In the genomic region with DNA sequence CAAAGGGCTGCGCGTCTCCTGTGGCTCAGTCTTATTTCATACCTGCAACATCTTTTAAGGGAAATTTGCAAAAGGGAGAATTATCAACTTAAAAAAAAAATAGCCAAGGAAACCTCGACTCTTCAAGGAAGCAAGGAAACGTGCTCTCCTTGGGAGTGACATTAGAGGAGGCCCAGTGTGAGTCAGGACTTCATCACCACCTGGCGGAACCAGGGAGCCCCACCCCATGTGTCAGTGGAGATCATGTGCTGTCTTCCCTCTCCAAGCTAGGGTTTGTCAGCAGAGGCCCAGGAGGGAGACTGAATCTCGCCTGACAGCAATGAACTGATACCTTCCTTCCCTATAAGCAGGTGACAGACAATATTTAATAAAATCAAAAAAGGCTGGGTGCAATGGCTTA, we compare ENCODE assay signal across 16 cellular contexts. TPM values are rescaled to one million over a fixed set of nuclear protein-coding genes. Genes with fewer than 3 reads are reported as not detected.
DNase-seq lines count a peak whose midpoint lies in the region; ATAC-seq, FAIRE-seq and TF ChIP-seq lines count a peak whose summit lies in the region.
"Had no signal": no experiment of that assay in that cellular context is flagged by ENCODE, and none has a peak within 500 bp of the region (broad histone marks: within the 10 kb centered on the region; RNA-seq: fewer than 3 reads in every experiment).

No MANE protein-coding gene starts in this region.

- H3K9ac ChIP-seq in keratinocyte (ENCODE audit: control insufficient read depth, extremely low read depth, insufficient read depth, low read length): peak overlapping the region; percentile 29

- peaks cover 16% of the 10 kb centered on the region for H3K4me1 Mint-ChIP-seq in activated CD4-positive, alpha-beta T cell treated with anti-CD3 and anti-CD28 coated beads for 36 hours
- H3K4me1 Mint-ChIP-seq in activated CD4-positive, alpha-beta T cell treated with anti-CD3 and anti-CD28 coated beads, Interleukin-2, amount 10 ng/mL, durations not matched to agents 24 days and 14 days: peaks cover 5% of the 10 kb centered on the region
- peaks cover 12% of the 10 kb centered on the region for H3K4me1 Mint-ChIP-seq in activated T-helper 1 cell treated with anti-CD3 and anti-CD28 coated beads, Interleukin-12 subunit alpha, Interleukin-12 subunit beta, Interleukin-2, Interleukin-4 antibody, amounts not matched to agents 30 ng/mL and 10 ng/mL and 1 ng/mL, durations not matched to agents 14 hours and 24 hours and 36 hours (ENCODE audit: low read depth)
- H3K4me1 Mint-ChIP-seq: endodermal cell had no signal

- H3K9me3 ChIP-seq in adrenal gland (replicated peaks in 1 of 3) (no peaks in the 10 kb centered on the region), keratinocyte (ENCODE audit: control insufficient read depth, low read depth, low read length) (no peaks in the 10 kb centered on the region), sigmoid colon (no peaks in the 10 kb centered on the region)
- H3K9me3 ChIP-seq: body of pancreas, Caco-2, spleen had no signal

- H3K36me3 ChIP-seq in adrenal gland (replicated peaks in 1 of 2) (peaks cover 0 to 14% of the 10 kb centered on the region in 2 donors), keratinocyte (ENCODE audit: control insufficient read depth in 2 of 2, extremely low read depth in 1 of 2, insufficient read depth in 2 of 2, low read length in 2 of 2) (peaks cover 0 to 7% of the 10 kb centered on the region in 2 experiments), sigmoid colon (peaks cover 0 to 6% (median 0%) of the 10 kb centered on the region in 4 donors)

- H4K20me1 ChIP-seq in keratinocyte (ENCODE audit: control insufficient read depth, extremely low read depth, insufficient read depth, low read length): no peaks in the 10 kb centered on the region

- H3K9me1 ChIP-seq in keratinocyte (ENCODE audit: control insufficient read depth, extremely low read depth, insufficient read depth, low read length): no peaks in the 10 kb centered on the region

- intact Hi-C loops in activated CD4-positive, alpha-beta T cell treated with anti-CD3 and anti-CD28 coated beads for 36 hours (cut with DNase I, micrococcal nuclease): no loop called here
- intact Hi-C loops in activated CD4-positive, alpha-beta T cell treated with anti-CD3 and anti-CD28 coated beads, Interleukin-2, amount 10 ng/mL, durations not matched to agents 24 days and 14 days (cut with micrococcal nuclease): no loop called here
- intact Hi-C loops in adrenal gland (cut with DNase I) (no loop called here), sigmoid colon (cut with DNase I) (no loop called here)
- intact Hi-C loops in activated T-helper 1 cell treated with anti-CD3 and anti-CD28 coated beads, Interleukin-12 subunit alpha, Interleukin-12 subunit beta, Interleukin-2, Interleukin-4 antibody, amounts not matched to agents 30 ng/mL and 10 ng/mL and 1 ng/mL, durations not matched to agents 14 hours and 24 hours and 36 hours (cut with micrococcal nuclease): loop anchor here (10.0 kb wide), 1 partner anchor 289 kb away; no protein-coding TSS in a partner anchor

- H3K27ac ChIP-seq in adrenal gland: peak overlapping the region in 4 of 5 donors; percentile 51 to 98 (median 78)
- peak overlapping the region; percentile 63 for H3K27ac ChIP-seq in keratinocyte (ENCODE audit: control insufficient read depth, insufficient read depth, low read length)
- no peak overlapping the region for H3K27ac ChIP-seq in sigmoid colon

- TF ChIP-seq EP300 in sigmoid colon (IDR thresholded peaks at IDR 0.05): no peak

- H3K27ac Mint-ChIP-seq in activated CD4-positive, alpha-beta T cell treated with anti-CD3 and anti-CD28 coated beads for 36 hours: no peak overlapping the region
- no peak overlapping the region for H3K27ac Mint-ChIP-seq in activated CD4-positive, alpha-beta T cell treated with anti-CD3 and anti-CD28 coated beads, Interleukin-2, amount 10 ng/mL, durations not matched to agents 24 days and 14 days
- H3K27ac Mint-ChIP-seq in activated T-helper 1 cell treated with anti-CD3 and anti-CD28 coated beads, Interleukin-12 subunit alpha, Interleukin-12 subunit beta, Interleukin-2, Interleukin-4 antibody, amounts not matched to agents 30 ng/mL and 10 ng/mL and 1 ng/mL, durations not matched to agents 14 hours and 24 hours and 36 hours: no peak overlapping the region
- H3K27ac Mint-ChIP-seq: endodermal cell, T-cell had no signal

- H3K79me2 ChIP-seq in keratinocyte (ENCODE audit: control insufficient read depth, insufficient read depth, low read length): peaks cover 5% of the 10 kb centered on the region

- H3K4me1 ChIP-seq in adrenal gland (replicated peaks in 1 of 2) (peaks cover 20 to 55% of the 10 kb centered on the region in 2 donors), keratinocyte (ENCODE audit: control insufficient read depth, extremely low read depth, insufficient read depth, low read length) (peaks cover 28% of the 10 kb centered on the region), sigmoid colon (peaks cover 0 to 8% (median 2%) of the 10 kb centered on the region in 4 donors)

- peak; percentile 69 for FAIRE-seq in keratinocyte (lab: Jason Lieb, UNC)

- H3K9me3 Mint-ChIP-seq in activated CD4-positive, alpha-beta T cell treated with anti-CD3 and anti-CD28 coated beads for 36 hours (ENCODE audit: low read depth): no peaks in the 10 kb centered on the region
- no peaks in the 10 kb centered on the region for H3K9me3 Mint-ChIP-seq in activated CD4-positive, alpha-beta T cell treated with anti-CD3 and anti-CD28 coated beads, Interleukin-2, amount 10 ng/mL, durations not matched to agents 24 days and 14 days
- H3K9me3 Mint-ChIP-seq in activated T-helper 1 cell treated with anti-CD3 and anti-CD28 coated beads, Interleukin-12 subunit alpha, Interleukin-12 subunit beta, Interleukin-2, Interleukin-4 antibody, amounts not matched to agents 30 ng/mL and 10 ng/mL and 1 ng/mL, durations not matched to agents 14 hours and 24 hours and 36 hours: no peaks in the 10 kb centered on the region
- H3K9me3 Mint-ChIP-seq: activated T-helper 17 cell treated with anti-CD3 and anti-CD28 coated beads, Interleukin-2, amount 50 U/mL, for 72 hours; endodermal cell; T-cell had no signal

- H3K27me3 ChIP-seq in adrenal gland (no peaks in the 10 kb centered on the region), keratinocyte (ENCODE audit: control insufficient read depth, extremely low read depth, insufficient read depth, low read length) (no peaks in the 10 kb centered on the region), sigmoid colon (no peaks in the 10 kb centered on the region)
- H3K27me3 ChIP-seq: body of pancreas, spleen had no signal

- dilution Hi-C loops in keratinocyte (cut with MboI; ENCODE audit: extremely low pct_ligation_motif_present, low sequenced_read_pairs): no loop called here

- no peak overlapping the region for H2AFZ ChIP-seq in keratinocyte (ENCODE audit: control insufficient read depth, low read length)

- no peak for TF ChIP-seq CTCF in adrenal gland (IDR thresholded peaks at IDR 0.05)
- peak in 1 of 3 experiments; percentile 42 for TF ChIP-seq CTCF in keratinocyte (optimal IDR thresholded peaks at IDR 0.05 in 1 of 3, IDR thresholded peaks at IDR 0.05 in 1 of 3, conservative IDR thresholded peaks at IDR 0.05 in 1 of 3; ENCODE audit: extremely low read depth in 1 of 3, insufficient read depth in 2 of 3, low read length in 3 of 3)
- no peak for TF ChIP-seq CTCF in sigmoid colon (IDR thresholded peaks at IDR 0.05)

- no peak overlapping the region for H3K4me3 Mint-ChIP-seq in activated CD4-positive, alpha-beta T cell treated with anti-CD3 and anti-CD28 coated beads for 36 hours
- no peak overlapping the region for H3K4me3 Mint-ChIP-seq in activated CD4-positive, alpha-beta T cell treated with anti-CD3 and anti-CD28 coated beads, Interleukin-2, amount 10 ng/mL, durations not matched to agents 24 days and 14 days
- no peak overlapping the region for H3K4me3 Mint-ChIP-seq in activated T-helper 1 cell treated with anti-CD3 and anti-CD28 coated beads, Interleukin-12 subunit alpha, Interleukin-12 subunit beta, Interleukin-2, Interleukin-4 antibody, amounts not matched to agents 30 ng/mL and 10 ng/mL and 1 ng/mL, durations not matched to agents 14 hours and 24 hours and 36 hours
- H3K4me3 Mint-ChIP-seq: activated T-helper 17 cell treated with anti-CD3 and anti-CD28 coated beads, Interleukin-2, amount 50 U/mL, for 72 hours; endodermal cell; T-cell had no signal

- H3K4me3 ChIP-seq in adrenal gland (no peak overlapping the region), keratinocyte (ENCODE audit: control insufficient read depth in 2 of 3, extremely low read depth in 1 of 3, insufficient read depth in 2 of 3, low read depth in 1 of 3, low read length in 3 of 3) (no peak overlapping the region), sigmoid colon (no peak overlapping the region)
- H3K4me3 ChIP-seq: body of pancreas, spleen had no signal

- H3K27me3 Mint-ChIP-seq in activated CD4-positive, alpha-beta T cell treated with anti-CD3 and anti-CD28 coated beads for 36 hours: no peaks in the 10 kb centered on the region
- H3K27me3 Mint-ChIP-seq in activated CD4-positive, alpha-beta T cell treated with anti-CD3 and anti-CD28 coated beads, Interleukin-2, amount 10 ng/mL, durations not matched to agents 24 days and 14 days: no peaks in the 10 kb centered on the region
- H3K27me3 Mint-ChIP-seq in activated T-helper 1 cell treated with anti-CD3 and anti-CD28 coated beads, Interleukin-12 subunit alpha, Interleukin-12 subunit beta, Interleukin-2, Interleukin-4 antibody, amounts not matched to agents 30 ng/mL and 10 ng/mL and 1 ng/mL, durations not matched to agents 14 hours and 24 hours and 36 hours (ENCODE audit: insufficient read depth): no peaks in the 10 kb centered on the region
- H3K27me3 Mint-ChIP-seq: activated T-helper 17 cell treated with anti-CD3 and anti-CD28 coated beads, Interleukin-2, amount 50 U/mL, for 72 hours; T-cell had no signal

- DNase-seq in activated CD4-positive, alpha-beta T cell treated with anti-CD3 and anti-CD28 coated beads for 36 hours: peak; percentile 32
- no peak for DNase-seq in activated CD4-positive, alpha-beta T cell treated with anti-CD3 and anti-CD28 coated beads, Interleukin-2, amount 10 ng/mL, durations not matched to agents 24 days and 14 days
- peak in 3 of 7 donors; percentile 52 to 79 (median 55) for DNase-seq in adrenal gland
- peak; percentile 41 for DNase-seq in keratinocyte (ENCODE audit: low read depth, low spot score)
- no peak for DNase-seq in inferior parietal cortex (ENCODE audit: extremely low spot score)
- no peak for DNase-seq in sigmoid colon
- no peak for DNase-seq in activated T-helper 1 cell treated with anti-CD3 and anti-CD28 coated beads, Interleukin-12 subunit alpha, Interleukin-12 subunit beta, Interleukin-2, Interleukin-4 antibody, amounts not matched to agents 30 ng/mL and 10 ng/mL and 1 ng/mL, durations not matched to agents 14 hours and 24 hours and 36 hours (ENCODE audit: low spot score)
- DNase-seq: activated CD4-positive, alpha-beta T cell treated with anti-CD3 and anti-CD28 coated beads for 48 hours; body of pancreas; Caco-2; endodermal cell; occipital lobe; spleen; T-cell had no signal

- H3K4me2 ChIP-seq in keratinocyte (ENCODE audit: control insufficient read depth, extremely low read depth, insufficient read depth, low read depth, low read length): no peak overlapping the region

- TF ChIP-seq POLR2A in adrenal gland (IDR thresholded peaks at IDR 0.05) (no peak), sigmoid colon (IDR thresholded peaks at IDR 0.05) (no peak)

- 64 to 71% (median 65%) methylated on average over 6 of the region's 6 CpGs for WGBS in adrenal gland, 4 donors
- 78 to 90% methylated on average over 6 of the region's 6 CpGs for WGBS in sigmoid colon, 2 donors

- peak; percentile 62 for ATAC-seq in activated CD4-positive, alpha-beta T cell treated with anti-CD3 and anti-CD28 coated beads for 36 hours
- ATAC-seq in GM19467 (IDR thresholded peaks at IDR 0.05; ENCODE audit: unreplicated experiment): no peak
- ATAC-seq: body of pancreas, T-cell had no signal

- CTCF ChIA-PET in activated CD4-positive, alpha-beta T cell treated with anti-CD3 and anti-CD28 coated beads for 36 hours (lab: Charles Lee): interaction anchor here (0.6 kb wide), 1 partner anchor 235 kb away, joined by 5 read pairs; no protein-coding TSS in a partner anchor

- no peaks in the 10 kb centered on the region for H3K36me3 Mint-ChIP-seq in activated CD4-positive, alpha-beta T cell treated with anti-CD3 and anti-CD28 coated beads for 36 hours (ENCODE audit: low read depth)
- no peaks in the 10 kb centered on the region for H3K36me3 Mint-ChIP-seq in activated CD4-positive, alpha-beta T cell treated with anti-CD3 and anti-CD28 coated beads, Interleukin-2, amount 10 ng/mL, durations not matched to agents 24 days and 14 days (ENCODE audit: low read depth)
- peaks cover 1% of the 10 kb centered on the region for H3K36me3 Mint-ChIP-seq in activated T-helper 1 cell treated with anti-CD3 and anti-CD28 coated beads, Interleukin-12 subunit alpha, Interleukin-12 subunit beta, Interleukin-2, Interleukin-4 antibody, amounts not matched to agents 30 ng/mL and 10 ng/mL and 1 ng/mL, durations not matched to agents 14 hours and 24 hours and 36 hours (ENCODE audit: low read depth)

- POLR2A ChIA-PET in activated CD4-positive, alpha-beta T cell treated with anti-CD3 and anti-CD28 coated beads for 36 hours (lab: Charles Lee): interaction anchor here (0.5 kb wide), 1 partner anchor 64 kb away, joined by 3 read pairs; no protein-coding TSS in a partner anchor

RNA-seq across cellular contexts. Expression of a gene that starts 28.9 kb away (rescaled TPM):
- total RNA-seq in activated CD4-positive, alpha-beta T cell treated with anti-CD3 and anti-CD28 coated beads for 36 hours: 10 to 100 TPM; 24.9 to 33.8 TPM
- 69.4 and 75.0 TPM in 2 replicates for total RNA-seq in activated CD4-positive, alpha-beta T cell treated with anti-CD3 and anti-CD28 coated beads, Interleukin-2, amount 10 ng/mL, durations not matched to agents 24 days and 14 days
- 1,000 to 10,000 TPM in 1 of 8 donors, 100 to 1,000 TPM in 7; 268 to 1,301 (median 582) TPM for total RNA-seq in adrenal gland
- 100 to 1,000 TPM; 442 to 981 (median 731) TPM for polyA plus RNA-seq in adrenal gland
- polyA plus RNA-seq in keratinocyte: 25.9 to 35.0 TPM (median 28.6 TPM) in 3 replicates
- polyA plus RNA-seq in keratinocyte (2011; ENCODE audit: low read depth): 56.9 TPM
- 18.1 and 28.0 TPM in 2 replicates for polyA plus RNA-seq in keratinocyte (2011; cell fraction: cytosol; rRNA removed)
- polyA plus RNA-seq in keratinocyte (2011; cell fraction: nucleus; rRNA removed): 81.8 and 114 TPM in 2 replicates
- 48.4 and 59.6 TPM in 2 replicates for polyA plus RNA-seq in keratinocyte (2012; ENCODE audit: low replicate concordance)
- polyA minus RNA-seq in keratinocyte: 32.7 to 104 TPM (median 40.3 TPM) in 3 replicates
- polyA minus RNA-seq in keratinocyte (2011; cell fraction: cytosol; rRNA and poly(A)+ RNA removed): 72.1 TPM
- 80.5 and 92.7 TPM in 2 replicates for polyA minus RNA-seq in keratinocyte (2011; cell fraction: nucleus; rRNA and poly(A)+ RNA removed)
- 10 to 100 TPM; 33.2 to 47.4 (median 39.2) TPM for total RNA-seq in sigmoid colon
- polyA plus RNA-seq in sigmoid colon: 10 to 100 TPM; 20.4 to 98.9 (median 49.9) TPM
- 84.4 and 91.2 TPM in 2 replicates for total RNA-seq in activated T-helper 1 cell treated with anti-CD3 and anti-CD28 coated beads, Interleukin-12 subunit alpha, Interleukin-12 subunit beta, Interleukin-2, Interleukin-4 antibody, amounts not matched to agents 30 ng/mL and 10 ng/mL and 1 ng/mL, durations not matched to agents 14 hours and 24 hours and 36 hours

RNA-seq across cellular contexts. Expression of a gene that starts 50.5 kb away (rescaled TPM):
- 10 to 100 TPM; 14.5 to 15.3 TPM for total RNA-seq in activated CD4-positive, alpha-beta T cell treated with anti-CD3 and anti-CD28 coated beads for 36 hours
- total RNA-seq in activated CD4-positive, alpha-beta T cell treated with anti-CD3 and anti-CD28 coated beads, Interleukin-2, amount 10 ng/mL, durations not matched to agents 24 days and 14 days: 36.1 and 38.2 TPM in 2 replicates
- 100 to 1,000 TPM in 4 of 8 donors, 10 to 100 TPM in 4; 51.4 to 277 (median 113) TPM for total RNA-seq in adrenal gland
- polyA plus RNA-seq in adrenal gland: 100 to 1,000 TPM; 197 to 260 (median 227) TPM
- 41.0 to 72.4 TPM (median 47.0 TPM) in 3 replicates for polyA plus RNA-seq in keratinocyte
- 19.5 TPM for polyA plus RNA-seq in keratinocyte (2011; ENCODE audit: low read depth)
- polyA plus RNA-seq in keratinocyte (2011; cell fraction: cytosol; rRNA removed): 39.1 and 45.4 TPM in 2 replicates
- 46.7 and 51.3 TPM in 2 replicates for polyA plus RNA-seq in keratinocyte (2011; cell fraction: nucleus; rRNA removed)
- polyA plus RNA-seq in keratinocyte (2012; ENCODE audit: low replicate concordance): 21.7 and 29.1 TPM in 2 replicates
- 37.6 to 94.8 TPM (median 56.3 TPM) in 3 replicates for polyA minus RNA-seq in keratinocyte
- polyA minus RNA-seq in keratinocyte (2011; cell fraction: cytosol; rRNA and poly(A)+ RNA removed): 50.5 TPM
- 10.4 and 20.2 TPM in 2 replicates for polyA minus RNA-seq in keratinocyte (2011; cell fraction: nucleus; rRNA and poly(A)+ RNA removed)
- total RNA-seq in sigmoid colon: 10 to 100 TPM; 18.3 to 49.0 (median 35.9) TPM
- 10 to 100 TPM; 65.9 to 88.2 (median 77.5) TPM for polyA plus RNA-seq in sigmoid colon
- 44.3 and 49.9 TPM in 2 replicates for total RNA-seq in activated T-helper 1 cell treated with anti-CD3 and anti-CD28 coated beads, Interleukin-12 subunit alpha, Interleukin-12 subunit beta, Interleukin-2, Interleukin-4 antibody, amounts not matched to agents 30 ng/mL and 10 ng/mL and 1 ng/mL, durations not matched to agents 14 hours and 24 hours and 36 hours

Comparison
In these comparisons a context has a peak if more than half of its experiments do, and no peak if none do; other contexts are left out.
1. DNase-seq: peak in activated CD4-positive, alpha-beta T cell treated with anti-CD3 and anti-CD28 coated beads for 36 hours (single experiment) and keratinocyte (single experiment); none in activated CD4-positive, alpha-beta T cell treated with anti-CD3 and anti-CD28 coated beads, Interleukin-2, amount 10 ng/mL, durations not matched to agents 24 days and 14 days (single experiment), inferior parietal cortex (single experiment), sigmoid colon (single experiment) and activated T-helper 1 cell treated with anti-CD3 and anti-CD28 coated beads, Interleukin-12 subunit alpha, Interleukin-12 subunit beta, Interleukin-2, Interleukin-4 antibody, amounts not matched to agents 30 ng/mL and 10 ng/mL and 1 ng/mL, durations not matched to agents 14 hours and 24 hours and 36 hours (single experiment).
2. H3K27ac ChIP-seq: peak in adrenal gland (4 of 5) and keratinocyte (single experiment); none in sigmoid colon (0 of 4).